In the genomic region with DNA sequence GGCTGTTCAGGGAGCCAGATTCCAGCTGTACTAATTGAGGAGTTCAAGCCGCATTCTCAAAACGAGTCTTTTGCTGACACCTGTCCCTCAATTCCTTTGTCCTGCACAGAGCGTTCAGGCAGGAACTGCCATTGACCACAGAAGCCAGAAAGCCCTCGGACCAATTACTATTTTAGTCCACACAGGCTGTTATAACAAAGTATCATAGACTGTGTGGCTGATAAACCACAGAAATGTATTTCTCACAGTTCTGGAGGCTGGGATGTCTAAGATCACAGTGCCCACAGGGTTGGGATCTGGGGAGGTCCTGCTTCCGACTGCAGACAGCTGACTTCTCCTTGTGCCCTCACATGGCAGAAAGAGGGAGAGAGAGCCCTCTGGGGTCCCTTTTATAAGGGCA, we compare ENCODE assay signal across 27 cellular contexts.
"Had no signal": no experiment of that assay in that cellular context is flagged by ENCODE, and none has a peak within 500 bp of the region (broad histone marks: within the 10 kb centered on the region; RNA-seq: fewer than 3 reads in every experiment).

No MANE protein-coding gene starts in this region.

- H3K9me3 ChIP-seq: colonic mucosa, heart left ventricle, left lung, lower lobe of right lung, psoas muscle, sigmoid colon, thyroid gland, upper lobe of left lung, vagina had no signal

- DNase-seq: activated CD4-positive, alpha-beta memory T cell treated with anti-CD3 and anti-CD28 coated beads, Interleukin-2, amount 10 ng/mL, durations not matched to agents 7 days and 5 days; activated CD4-positive, alpha-beta T cell treated with anti-CD3 and anti-CD28 coated beads for 1 hour; activated CD4-positive, alpha-beta T cell treated with anti-CD3 and anti-CD28 coated beads, Interleukin-2, amount 10 ng/mL, durations not matched to agents 7 days and 5 days; activated T-cell treated with anti-CD3 and anti-CD28 coated beads, Interleukin-2, amount 50 U/mL, for 4 hours; anterior cingulate cortex; cerebellar nuclear complex; colonic mucosa; effector memory CD8-positive, alpha-beta T cell; erythroblast; heart left ventricle; kidney glomerular epithelial cell; left lung; lower lobe of right lung; mesenchymal stem cell; occipital lobe; psoas muscle; sigmoid colon; stimulated activated CD4-positive, alpha-beta T cell treated with anti-CD3 and anti-CD28 coated beads, Interleukin-15, amount 100 ng/mL, for 24 hours; stimulated activated CD4-positive, alpha-beta T cell treated with anti-CD3 and anti-CD28 coated beads, Interleukin-2, amount 100 ng/mL, for 24 hours; stimulated activated naive B cell treated with anti-CD40 and anti-IgM and Interleukin-4, amounts not matched to agents 10 μg/mL and 1 μg/mL and 100 μg/mL, for 72 hours; stomach; T-helper 2 cell; thyroid gland; upper lobe of left lung had no signal

- H3K27ac ChIP-seq: cardiac muscle cell, colonic mucosa, heart left ventricle, left lung, lower lobe of right lung, parathyroid adenoma, psoas muscle, sigmoid colon, stomach, thyroid gland, upper lobe of left lung, vagina had no signal

- H2AFZ ChIP-seq: parathyroid adenoma had no signal

- H3K27me3 ChIP-seq: cardiac muscle cell, colonic mucosa, left lung, stomach, thyroid gland, upper lobe of left lung, vagina had no signal

- H3K4me1 ChIP-seq: colonic mucosa, left lung, lower lobe of right lung, parathyroid adenoma, psoas muscle, sigmoid colon, stomach, thyroid gland, vagina had no signal

- H3K36me3 ChIP-seq: cardiac muscle cell, colonic mucosa, heart left ventricle, left lung, lower lobe of right lung, sigmoid colon, stomach, thyroid gland, upper lobe of left lung, vagina had no signal

- H3K9ac ChIP-seq: parathyroid adenoma had no signal

- H3K4me3 ChIP-seq: cardiac muscle cell, colonic mucosa, heart left ventricle, left lung, lower lobe of right lung, psoas muscle, sigmoid colon, stomach, thyroid gland, upper lobe of left lung, vagina had no signal

- H3K79me2 ChIP-seq: parathyroid adenoma had no signal
